13 cellular contexts compared by ENCODE assay signal in genomic region chrX:111007238-111007637, GRCh38.
A peak's percentile ranks its signal among the peaks of the same experiment; 100 is the strongest.
DNase-seq lines count a peak whose midpoint lies in the region; ATAC-seq and TF ChIP-seq lines count a peak whose summit lies in the region.
"Had no signal": no experiment of that assay in that cellular context is flagged by ENCODE, and none has a peak within 500 bp of the region (broad histone marks: within the 10 kb centered on the region; RNA-seq: fewer than 3 reads in every experiment).

No MANE protein-coding gene starts in this region.

- ATAC-seq in PC-3 (no peak), left cardiac atrium (no peak), HG02852 (IDR thresholded peaks at IDR 0.05; ENCODE audit: unreplicated experiment) (no peak)
- ATAC-seq: GM23338 had no signal

- no peaks in the 10 kb centered on the region for H4K20me1 ChIP-seq in PC-3 (ENCODE audit: low read length)

- H3K79me2 ChIP-seq in PC-3 (ENCODE audit: low read length) = no peaks in the 10 kb centered on the region

- POLR2A ChIA-PET in PC-3 (lab: Charles Lee; ENCODE audit: unreplicated experiment) = interaction anchor here (0.6 kb wide), 1 partner anchor 163 kb away, joined by 4 read pairs; no protein-coding TSS in a partner anchor

- no peak overlapping the region for H2AFZ ChIP-seq in PC-3 (ENCODE audit: low read length)
- H2AFZ ChIP-seq: GM23338 had no signal

- H3K9me3 ChIP-seq in PC-3 (ENCODE audit: low read length) = no peaks in the 10 kb centered on the region
- H3K9me3 ChIP-seq: BLaER1 had no signal

- intact Hi-C loops in PC-3 (cut with micrococcal nuclease) = no loop called here
- intact Hi-C loops in left cardiac atrium (cut with DNase I) = no loop called here

- H3K4me3 ChIP-seq in PC-3 (ENCODE audit: low read length) = no peak overlapping the region
- H3K4me3 ChIP-seq in epithelial cell of proximal tubule (ENCODE audit: low read depth, low read length) = no peak overlapping the region
- H3K4me3 ChIP-seq: BLaER1, GM23338 had no signal

- CTCF ChIA-PET in PC-3 (lab: Charles Lee) = interaction anchor here (0.8 kb wide), 1 partner anchor 93 kb away, joined by 3 read pairs; no protein-coding TSS in a partner anchor

- DNase-seq in M059J (ENCODE audit: low read depth) (peak; percentile 1), PC-3 (peak; percentile 2), epithelial cell of proximal tubule (ENCODE audit: low read depth) (no peak), left cardiac atrium (no peak), glomerular visceral epithelial cell (ENCODE audit: extremely low spot score) (no peak)
- DNase-seq: CD4-positive, alpha-beta memory T cell; DMS153; DMS79; GDM1; HCEC 1CT had no signal

- H3K27me3 ChIP-seq in PC-3 (ENCODE audit: low read length) = no peaks in the 10 kb centered on the region

- no peaks in the 10 kb centered on the region for H3K4me1 ChIP-seq in PC-3 (ENCODE audit: insufficient read depth, low read length)
- H3K4me1 ChIP-seq: BLaER1 had no signal

- H3K9ac ChIP-seq in PC-3 (ENCODE audit: low read length) = no peak overlapping the region
- H3K9ac ChIP-seq: BLaER1 had no signal

- no peak for TF ChIP-seq CTCF in PC-3 (conservative IDR thresholded peaks at IDR 0.05; ENCODE audit: low read depth, low read length)
- peak; percentile 32 for TF ChIP-seq CTCF in epithelial cell of proximal tubule (conservative IDR thresholded peaks at IDR 0.05; ENCODE audit: low read depth, low read length)

- no peak overlapping the region for H3K27ac ChIP-seq in PC-3 (ENCODE audit: low read length)
- H3K27ac ChIP-seq: BLaER1 had no signal

- no TSS peak for BruUV-seq in PC-3 (replicated peaks; lab: Mats Ljungman, UMichigan)

- no peak overlapping the region for H3K4me2 ChIP-seq in PC-3 (ENCODE audit: low read length)
- H3K4me2 ChIP-seq: BLaER1, GM23338 had no signal

- H3F3A ChIP-seq in PC-3 (ENCODE audit: low read length, unreplicated experiment) = no peaks in the 10 kb centered on the region

- H3K36me3 ChIP-seq in PC-3 (ENCODE audit: low read depth, low read length) = no peaks in the 10 kb centered on the region
- H3K36me3 ChIP-seq: BLaER1 had no signal

- no peaks in the 10 kb centered on the region for H3K9me2 ChIP-seq in PC-3 (replicated peaks; ENCODE audit: low read length)

Comparison
In these comparisons a context has a peak if more than half of its experiments do, and no peak if none do; other contexts are left out.
1. DNase-seq: peak in M059J (single experiment) and PC-3 (single experiment); none in epithelial cell of proximal tubule (single experiment), left cardiac atrium (single experiment) and glomerular visceral epithelial cell (single experiment).